25 cellular contexts compared by ENCODE assay signal in genomic region chr3:47496892-47497291, GRCh38. TPM values are rescaled to one million over a fixed set of nuclear protein-coding genes. Genes with fewer than 3 reads are reported as not detected.
A peak's percentile ranks its signal among the peaks of the same experiment; 100 is the strongest.
DNase-seq lines count a peak whose midpoint lies in the region; ATAC-seq, FAIRE-seq and TF ChIP-seq lines count a peak whose summit lies in the region.
"Had no signal": no experiment of that assay in that cellular context is flagged by ENCODE, and none has a peak within 500 bp of the region (broad histone marks: within the 10 kb centered on the region; RNA-seq: fewer than 3 reads in every experiment).

No MANE protein-coding gene starts in this region.

- no peak for TF ChIP-seq RAD21 in K562 (CRISPR knock-in tag; conservative IDR thresholded peaks at IDR 0.05 in 1 of 2, IDR thresholded peaks at IDR 0.05 in 1 of 2)

- no peak for TF ChIP-seq POLR2A in K562 (conservative IDR thresholded peaks at IDR 0.05)

- DNase-seq in K562 (ENCODE audit: extremely low read depth in 1 of 4, low spot score in 3 of 4) (no peak), glutamatergic neuron (no peak), neuronal stem cell (ENCODE audit: low spot score) (no peak), activated T-cell treated with anti-CD3 and anti-CD28 coated beads for 4 hours (no peak), D721Med (ENCODE audit: insufficient read length, low spot score) (no peak), PC-3 (no peak), head of caudate nucleus (no peak)
- DNase-seq: Calu3; CD8-positive, alpha-beta T cell; GOT3; HCEC 1CT; KBM-7; NCI-H1092 treated with DMSO at 0.1 percent for 48 hours; NCI-H2029 treated with DMSO at 0.1 percent for 48 hours; NCI-H345; NCI-H524; NCI-H774; NK-92 treated with Interleukin-12 subunit alpha and Interleukin-12 subunit beta, amount 100 ng/mL, for 24 hours; OCI-M1; Right ventricle myocardium superior had no signal

- H3K79me2 ChIP-seq in K562 (ENCODE audit: control insufficient read depth, insufficient read depth, low read length), result peaks cover 2% of the 10 kb centered on the region; the same call in 1 of the 3 replicates
- H3K79me2 ChIP-seq in PC-3 (ENCODE audit: low read length), result no peaks in the 10 kb centered on the region

- intact Hi-C loops in K562 (cut with micrococcal nuclease), result no loop called here
- intact Hi-C loops in PC-3 (cut with micrococcal nuclease), result no loop called here
- intact Hi-C loops in head of caudate nucleus (cut with DNase I), result no loop called here

- H3K9me1 ChIP-seq in K562 (ENCODE audit: control insufficient read depth, insufficient read depth, low read length), result no peaks in the 10 kb centered on the region

- peaks cover 75% of the 10 kb centered on the region for H3K36me3 ChIP-seq in K562 (ENCODE audit: control insufficient read depth, insufficient read depth, low read length)
- peaks cover 41 to 79% of the 10 kb centered on the region in 2 donors for H3K36me3 ChIP-seq in neuronal stem cell (replicated peaks in 1 of 2; ENCODE audit: control insufficient read depth in 2 of 2, insufficient read depth in 2 of 2, low read length in 2 of 2)
- peaks cover 34% of the 10 kb centered on the region for H3K36me3 ChIP-seq in PC-3 (ENCODE audit: low read depth, low read length)

- ATAC-seq in K562 (no peak), PC-3 (no peak)
- ATAC-seq: CD8-positive, alpha-beta T cell; HepG2 had no signal

- no peaks in the 10 kb centered on the region for H3K4me1 Mint-ChIP-seq in glutamatergic neuron (ENCODE audit: low read depth, unreplicated experiment)

- H3K9me3 Mint-ChIP-seq in glutamatergic neuron (ENCODE audit: unreplicated experiment), result no peaks in the 10 kb centered on the region
- H3K9me3 Mint-ChIP-seq: CD8-positive, alpha-beta T cell had no signal

- TF ChIP-seq CTCF in K562 (IDR thresholded peaks at IDR 0.05 in 2 of 3, conservative IDR thresholded peaks at IDR 0.05 in 1 of 3; ENCODE audit: insufficient read depth in 2 of 3, low read depth in 1 of 3, low read length in 3 of 3) (no peak), glutamatergic neuron (IDR thresholded peaks at IDR 0.05; ENCODE audit: partially characterized antibody, unreplicated experiment) (no peak), D721Med (IDR thresholded peaks at IDR 0.05; ENCODE audit: insufficient read depth, missing control alignments) (no peak), PC-3 (conservative IDR thresholded peaks at IDR 0.05; ENCODE audit: low read depth, low read length) (no peak)

- H3K4ac ChIP-seq in neuronal stem cell (ENCODE audit: low read length), result no peak overlapping the region

- no peak overlapping the region for H3K9ac ChIP-seq in K562 (ENCODE audit: insufficient read depth in 1 of 2, low read depth in 2 of 2, low read length in 2 of 2)
- peak overlapping the region; percentile 63 for H3K9ac ChIP-seq in neuronal stem cell (ENCODE audit: low read depth, low read length, poor library complexity)
- H3K9ac ChIP-seq in PC-3 (ENCODE audit: low read length), result no peak overlapping the region
- H3K9ac ChIP-seq: BLaER1 treated with 17β-estradiol and CSF1 and Interleukin-3, amounts not matched to agents 10 nM and 100 nM had no signal

- POLR2A ChIA-PET in K562 (lab: Yijun Ruan, JAX), result interaction anchor here (1.1 to 1.7 kb wide), 2 partner anchors 9 to 15 kb away, joined by 3 read pairs; no protein-coding TSS in a partner anchor
- POLR2A ChIA-PET in PC-3 (lab: Charles Lee; ENCODE audit: unreplicated experiment), result no interaction called here

- H3K9me2 ChIP-seq in PC-3 (replicated peaks; ENCODE audit: low read length), result no peaks in the 10 kb centered on the region

- no peaks in the 10 kb centered on the region for H3K36me3 Mint-ChIP-seq in glutamatergic neuron (ENCODE audit: unreplicated experiment)

- no peaks in the 10 kb centered on the region for H4K20me1 ChIP-seq in K562 (replicated peaks; ENCODE audit: control insufficient read depth, insufficient read depth, low read length)
- no peaks in the 10 kb centered on the region for H4K20me1 ChIP-seq in PC-3 (ENCODE audit: low read length)

- peak overlapping the region; percentile 55 for H3K27ac Mint-ChIP-seq in glutamatergic neuron (ENCODE audit: unreplicated experiment)
- H3K27ac Mint-ChIP-seq: CD8-positive, alpha-beta T cell had no signal

- H3K23ac ChIP-seq in neuronal stem cell (ENCODE audit: low read depth, low read length, poor library complexity), result no peak overlapping the region

- H3K9me3 ChIP-seq in K562 (replicated peaks; ENCODE audit: control insufficient read depth, insufficient read depth, low read depth, low read length) (no peaks in the 10 kb centered on the region), neuronal stem cell (replicated peaks in 1 of 2; ENCODE audit: control insufficient read depth in 2 of 2, insufficient read depth in 1 of 2, low read depth in 1 of 2, low read length in 2 of 2) (peaks cover 0 to 3% of the 10 kb centered on the region in 2 donors), PC-3 (ENCODE audit: low read length) (no peaks in the 10 kb centered on the region)
- H3K9me3 ChIP-seq: BLaER1 treated with 17β-estradiol and CSF1 and Interleukin-3, amounts not matched to agents 10 nM and 100 nM had no signal

- no peak overlapping the region for H4K91ac ChIP-seq in neuronal stem cell (ENCODE audit: low read depth, low read length, poor library complexity)

- FAIRE-seq in K562 (lab: Jason Lieb, UNC) (peak; percentile 15), D721Med (lab: Jason Lieb, UNC) (no peak)
- FAIRE-seq: G401.6, GM12892, HepG2 had no signal

- peaks cover 8% of the 10 kb centered on the region for H3K27me3 Mint-ChIP-seq in glutamatergic neuron (ENCODE audit: unreplicated experiment)

- H3K79me1 ChIP-seq in neuronal stem cell (ENCODE audit: low read depth, low read length), result no peaks in the 10 kb centered on the region

- no peak overlapping the region for H4K8ac ChIP-seq in neuronal stem cell (ENCODE audit: low read depth, low read length)

- no peak overlapping the region for H3K4me3 Mint-ChIP-seq in glutamatergic neuron (ENCODE audit: unreplicated experiment)
- H3K4me3 Mint-ChIP-seq: CD8-positive, alpha-beta T cell had no signal

- H2BK12ac ChIP-seq in neuronal stem cell (ENCODE audit: low read length), result no peak overlapping the region

- no peak overlapping the region for H2AFZ ChIP-seq in K562 (ENCODE audit: low read depth, low read length)
- H2AFZ ChIP-seq in neuronal stem cell (ENCODE audit: low read length), result no peak overlapping the region
- H2AFZ ChIP-seq in PC-3 (ENCODE audit: low read length), result no peak overlapping the region

- no peak overlapping the region for H2AK5ac ChIP-seq in neuronal stem cell (ENCODE audit: low read depth, low read length)

- H3K4me1 ChIP-seq in K562 (replicated peaks in 1 of 2; ENCODE audit: control insufficient read depth in 2 of 2, insufficient read depth in 2 of 2, low read length in 2 of 2), result peaks cover 2 to 3% of the 10 kb centered on the region in 2 experiments; a peak in 3 of 5 replicates
- peaks cover 0 to 3% of the 10 kb centered on the region in 2 donors for H3K4me1 ChIP-seq in neuronal stem cell (ENCODE audit: control insufficient read depth in 2 of 2, insufficient read depth in 1 of 2, low read depth in 1 of 2, low read length in 2 of 2)
- no peaks in the 10 kb centered on the region for H3K4me1 ChIP-seq in PC-3 (ENCODE audit: insufficient read depth, low read length)

- H3K4me2 ChIP-seq in K562 (ENCODE audit: insufficient read depth, low read length) (no peak overlapping the region), neuronal stem cell (ENCODE audit: insufficient read depth, low read length, poor library complexity, severe bottlenecking) (no peak overlapping the region), PC-3 (ENCODE audit: low read length) (no peak overlapping the region)
- H3K4me2 ChIP-seq: BLaER1 treated with 17β-estradiol and CSF1 and Interleukin-3, amounts not matched to agents 10 nM and 100 nM had no signal

- TF ChIP-seq EP300 in K562 (IDR thresholded peaks at IDR 0.05; ENCODE audit: low read length), result no peak

- H3K4me3 ChIP-seq in K562, result no peak overlapping the region
- H3K4me3 ChIP-seq in neuronal stem cell (ENCODE audit: low read length in 2 of 2), result no peak overlapping the region
- no peak overlapping the region for H3K4me3 ChIP-seq in PC-3 (ENCODE audit: low read length)
- H3K4me3 ChIP-seq: BLaER1 treated with 17β-estradiol and CSF1 and Interleukin-3, amounts not matched to agents 10 nM and 100 nM had no signal

- in situ Hi-C loops in K562 (cut with MboI), result no loop called here

- no peak overlapping the region for H2BK120ac ChIP-seq in neuronal stem cell (ENCODE audit: low read depth, low read length)

- H3K27ac ChIP-seq in K562 (ENCODE audit: extremely low read depth, low read depth, low read length), result no peak overlapping the region
- H3K27ac ChIP-seq in neuronal stem cell (replicated peaks; ENCODE audit: low read length), result no peak overlapping the region
- H3K27ac ChIP-seq in PC-3 (ENCODE audit: low read length), result no peak overlapping the region
- H3K27ac ChIP-seq: BLaER1 treated with 17β-estradiol and CSF1 and Interleukin-3, amounts not matched to agents 10 nM and 100 nM; HL-60 had no signal

- CTCF ChIA-PET in K562 (lab: Yijun Ruan, JAX; ENCODE audit: low intra/inter-chr PET ratio) (no interaction called here), PC-3 (lab: Charles Lee) (no interaction called here)

- no TSS peak for BruUV-seq in K562 (replicated peaks; lab: Mats Ljungman, UMichigan)
- BruUV-seq in PC-3 (replicated peaks; lab: Mats Ljungman, UMichigan), result no TSS peak

- no peak overlapping the region for H2BK15ac ChIP-seq in neuronal stem cell (ENCODE audit: low read length)

- H2BK5ac ChIP-seq in neuronal stem cell (ENCODE audit: low read length), result no peak overlapping the region

- H3K27me3 ChIP-seq in K562 (ENCODE audit: control insufficient read depth in 2 of 2, insufficient read depth in 2 of 2, low read length in 2 of 2) (no peaks in the 10 kb centered on the region), neuronal stem cell (ENCODE audit: control insufficient read depth in 3 of 3, insufficient read depth in 3 of 3, low read depth in 1 of 3, low read length in 3 of 3) (peaks cover 0 to 2% (median 0%) of the 10 kb centered on the region in 3 experiments), PC-3 (ENCODE audit: low read length) (no peaks in the 10 kb centered on the region)
- H3K27me3 ChIP-seq: BLaER1 treated with 17β-estradiol and CSF1 and Interleukin-3, amounts not matched to agents 10 nM and 100 nM had no signal

- no peak overlapping the region for H3K14ac ChIP-seq in neuronal stem cell (ENCODE audit: low read length)

- H3F3A ChIP-seq in PC-3 (ENCODE audit: low read length, unreplicated experiment), result no peaks in the 10 kb centered on the region

- H3K18ac ChIP-seq in neuronal stem cell (ENCODE audit: low read length), result no peak overlapping the region

RNA-seq across cellular contexts. Expression of gene ELP6, which starts 16.6 kb away (rescaled TPM):
- 150 and 300 TPM in 2 replicates for total RNA-seq in K562 (2011; cell fraction: chromatin; rRNA removed; ENCODE audit: low replicate concordance)
- total RNA-seq in K562 (2011; cell fraction: nucleolus; rRNA removed), result 278 and 303 TPM in 2 replicates
- total RNA-seq in K562 (2011; cell fraction: nucleoplasm; rRNA removed), result 246 and 254 TPM in 2 replicates
- total RNA-seq in K562 (2014; rRNA removed) (76.9 and 81.2 TPM in 2 replicates), K562 (2014; rRNA removed; fragmentation: Illumina TruSeq; extraction: Trizol) (70.8 and 83.3 TPM in 2 replicates), K562 (2015; rRNA removed; fragmentation: Illumina TruSeq; extraction: Trizol) (79.4 and 82.9 TPM in 2 replicates), K562 (2021) (76.9 and 77.0 TPM in 2 replicates), glutamatergic neuron (ENCODE audit: unreplicated experiment) (40.0 TPM), PC-3 (2014; rRNA removed) (64.5 and 97.9 TPM in 2 replicates)
- polyA plus RNA-seq in K562 (2011; rRNA removed) (166 and 198 TPM in 2 replicates), K562 (2014; fragmentation: Illumina TruSeq; extraction: Trizol) (77.7 and 80.1 TPM in 2 replicates), K562 (2014; fragmentation: Nextera tagmentation; extraction: Ambion mirVana) (100 to 1,000 TPM in 1 of 2 experiments, 10 to 100 TPM in 1; 86.1 to 136 TPM), K562 (2014; rRNA removed) (104 and 123 TPM in 2 replicates)
- polyA plus RNA-seq in K562 (2011; cell fraction: cytosol; rRNA removed), result 146 and 171 TPM in 2 replicates
- 119 and 128 TPM in 2 replicates for polyA plus RNA-seq in K562 (2011; cell fraction: nucleus; rRNA removed)
- 60.3 and 72.1 TPM in 2 replicates for polyA plus RNA-seq in K562 (2012)
- polyA minus RNA-seq in K562 (2011; rRNA and poly(A)+ RNA removed), result 111 and 112 TPM in 2 replicates
- 39.2 and 49.7 TPM in 2 replicates for polyA minus RNA-seq in K562 (2011; cell fraction: cytosol; rRNA and poly(A)+ RNA removed)
- polyA minus RNA-seq in K562 (2011; cell fraction: nucleus; rRNA and poly(A)+ RNA removed), result 104 and 153 TPM in 2 replicates
- polyA plus RNA-seq in neuronal stem cell (2013, experiment 1 of 2), result 29.8 TPM
- 29.9 TPM for polyA plus RNA-seq in neuronal stem cell (2013, experiment 2 of 2)

RNA-seq across cellular contexts. Expression of gene SCAP, which starts 21.2 kb away (rescaled TPM):
- total RNA-seq in K562 (2011; cell fraction: chromatin; rRNA removed; ENCODE audit: low replicate concordance), result 248 and 515 TPM in 2 replicates
- 301 and 313 TPM in 2 replicates for total RNA-seq in K562 (2011; cell fraction: nucleolus; rRNA removed)
- 253 and 254 TPM in 2 replicates for total RNA-seq in K562 (2011; cell fraction: nucleoplasm; rRNA removed)
- total RNA-seq in K562 (2014; rRNA removed) (60.7 and 87.6 TPM in 2 replicates), K562 (2014; rRNA removed; fragmentation: Illumina TruSeq; extraction: Trizol) (29.7 and 37.8 TPM in 2 replicates), K562 (2015; rRNA removed; fragmentation: Illumina TruSeq; extraction: Trizol) (34.6 and 36.5 TPM in 2 replicates), K562 (2021) (97.1 and 104 TPM in 2 replicates), glutamatergic neuron (ENCODE audit: unreplicated experiment) (82.7 TPM), PC-3 (2014; rRNA removed) (84.7 and 95.6 TPM in 2 replicates)
- polyA plus RNA-seq in K562 (2011; rRNA removed) (31.3 and 55.8 TPM in 2 replicates), K562 (2014; fragmentation: Illumina TruSeq; extraction: Trizol) (48.2 and 61.1 TPM in 2 replicates), K562 (2014; fragmentation: Nextera tagmentation; extraction: Ambion mirVana) (1 to 10 TPM; 2.6 to 3.2 TPM), K562 (2014; rRNA removed) (43.7 and 47.9 TPM in 2 replicates)
- polyA plus RNA-seq in K562 (2011; cell fraction: cytosol; rRNA removed), result 39.6 and 62.6 TPM in 2 replicates
- 124 and 159 TPM in 2 replicates for polyA plus RNA-seq in K562 (2011; cell fraction: nucleus; rRNA removed)
- polyA plus RNA-seq in K562 (2012), result 68.9 and 85.0 TPM in 2 replicates
- 74.0 and 80.8 TPM in 2 replicates for polyA minus RNA-seq in K562 (2011; rRNA and poly(A)+ RNA removed)
- polyA minus RNA-seq in K562 (2011; cell fraction: cytosol; rRNA and poly(A)+ RNA removed), result 83.2 and 91.7 TPM in 2 replicates
- polyA minus RNA-seq in K562 (2011; cell fraction: nucleus; rRNA and poly(A)+ RNA removed), result 53.2 and 90.0 TPM in 2 replicates
- polyA plus RNA-seq in neuronal stem cell (2013, experiment 1 of 2), result 48.0 TPM
- polyA plus RNA-seq in neuronal stem cell (2013, experiment 2 of 2), result 48.5 TPM
